In the genomic region with DNA sequence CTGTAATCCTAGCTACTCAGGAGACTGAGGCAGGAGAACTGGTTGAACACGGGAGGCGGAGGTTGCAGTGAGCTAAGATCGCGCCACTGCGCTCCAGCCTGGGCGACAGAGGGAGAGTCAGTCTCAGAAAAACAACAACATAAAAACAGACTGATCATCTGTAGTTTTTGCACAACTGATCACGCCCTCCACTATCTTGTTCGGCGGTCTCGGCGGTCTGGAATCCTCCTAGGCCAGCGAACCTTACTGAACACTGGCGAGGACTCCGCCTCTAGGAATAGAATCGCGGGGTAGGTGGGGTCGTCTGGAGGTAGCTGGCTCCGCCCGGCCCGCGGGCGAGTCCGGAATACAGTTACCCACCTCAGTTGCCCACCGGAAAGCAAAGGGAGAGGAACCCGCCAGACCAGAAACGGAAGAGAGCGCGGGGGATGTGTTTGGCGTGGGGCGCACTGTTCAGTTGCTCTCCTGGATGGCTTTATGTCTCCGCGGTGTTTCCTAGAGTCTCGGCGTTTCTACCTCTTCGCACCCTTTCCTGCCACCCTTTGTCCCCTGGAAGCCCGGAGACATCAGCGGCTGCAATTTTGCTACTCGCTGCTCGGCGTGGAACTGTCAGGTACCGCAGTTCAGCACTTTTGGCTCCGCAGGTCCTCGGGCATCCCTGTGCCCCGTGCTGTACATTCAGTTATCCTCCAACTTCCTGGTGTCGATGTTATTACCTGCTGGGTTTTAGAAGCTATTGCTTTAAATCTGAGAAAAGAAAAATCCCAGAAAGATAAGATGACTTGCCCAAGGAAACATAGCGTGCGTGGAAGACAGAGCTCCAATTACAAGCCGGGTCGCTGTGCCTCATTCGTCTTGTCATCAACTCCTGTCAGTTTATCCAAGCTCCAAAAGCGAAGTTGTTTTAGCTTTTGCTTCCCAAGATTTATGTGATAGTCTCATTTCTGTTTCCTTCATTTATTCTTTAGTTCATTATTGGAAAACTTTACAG, we compare ENCODE assay signal across 8 cellular contexts.
DNase-seq lines count a peak whose midpoint lies in the region; ATAC-seq and TF ChIP-seq lines count a peak whose summit lies in the region.

No MANE protein-coding gene starts in this region.

- H3K36me3 ChIP-seq in OCI-LY1 (ENCODE audit: insufficient read depth, low read length) (peaks cover 4% of the 10 kb centered on the region; the same call in 1 of the 2 replicates), mucosa of rectum (ENCODE audit: control insufficient read depth in 2 of 2, insufficient read depth in 2 of 2, low read length in 2 of 2) (no peaks in the 10 kb centered on the region)

- DNase-seq in DMS114 treated with DMSO at 0.1 percent for 48 hours (lab: John Stamatoyannopoulos, UW; ENCODE audit: unreplicated experiment), result peak; percentile 63
- peak; percentile 59 for DNase-seq in HuH-7 (ENCODE audit: low spot score)
- DNase-seq in activated T-cell treated with anti-CD3 and anti-CD28 coated beads for 1 hour (ENCODE audit: low read depth), result peak; percentile 73
- peak; percentile 29 for DNase-seq in epithelial cell of prostate (ENCODE audit: low read depth, low spot score)
- peak; percentile 75 for DNase-seq in stimulated activated CD8-positive, alpha-beta memory T cell treated with anti-CD3 and anti-CD28 coated beads, Interleukin-4, amount 100 ng/mL, for 24 hours (ENCODE audit: low read depth)

- no peaks in the 10 kb centered on the region for H3F3A ChIP-seq in OCI-LY1 (ENCODE audit: insufficient read depth, low read length)

- H3K27ac ChIP-seq in OCI-LY1 (ENCODE audit: low read depth, low read length, poor library complexity, severe bottlenecking) (peak overlapping the region; percentile 34), epithelial cell of prostate (peak overlapping the region; percentile 73), mucosa of rectum (ENCODE audit: low read depth in 2 of 2, low read length in 2 of 2) (peak overlapping the region; percentile 37 to 71)

- H2AFZ ChIP-seq in OCI-LY1 (ENCODE audit: low read length), result no peak overlapping the region; the same call in 1 of the 2 replicates

- H3K79me2 ChIP-seq in OCI-LY1 (ENCODE audit: insufficient read depth, low read length), result peaks cover 25% of the 10 kb centered on the region

- H3K9me3 ChIP-seq in OCI-LY1 (ENCODE audit: low read length), result 0 out of 2 replicates have a peak, but pooled peaks cover 2% of the 10 kb centered on the region
- no peaks in the 10 kb centered on the region for H3K9me3 ChIP-seq in mucosa of rectum (ENCODE audit: control insufficient read depth in 2 of 2, low read length in 2 of 2)

- H4K20me1 ChIP-seq in OCI-LY1 (ENCODE audit: insufficient read depth, low read length), result no peaks in the 10 kb centered on the region

- peak overlapping the region; percentile 82 for H3K4me2 ChIP-seq in OCI-LY1 (ENCODE audit: low read length)

- peak; percentile 97 for ATAC-seq in GM21528 (IDR thresholded peaks at IDR 0.05; ENCODE audit: low FRiP score, unreplicated experiment)

- TF ChIP-seq CTCF in OCI-LY1 (IDR thresholded peaks at IDR 0.05; ENCODE audit: low read length), result no peak

- peak overlapping the region; percentile 83 for H3K9ac ChIP-seq in OCI-LY1 (ENCODE audit: low read length)
- H3K9ac ChIP-seq in mucosa of rectum (ENCODE audit: low read depth in 1 of 2, low read length in 2 of 2), result peak overlapping the region; percentile 76 to 79

- H3K27me3 ChIP-seq in OCI-LY1 (ENCODE audit: insufficient read depth, low read length) (no peaks in the 10 kb centered on the region), mucosa of rectum (ENCODE audit: control insufficient read depth in 2 of 2, insufficient read depth in 2 of 2, low read length in 2 of 2) (no peaks in the 10 kb centered on the region)

- H3K4me3 ChIP-seq in OCI-LY1 (ENCODE audit: low read depth, low read length, poor library complexity, severe bottlenecking) (peak overlapping the region; percentile 90), mucosa of rectum (ENCODE audit: low read length in 2 of 2) (peak overlapping the region; percentile 94 to 95)

- H3K4me1 ChIP-seq in OCI-LY1 (ENCODE audit: insufficient read depth, low read length, severe bottlenecking) (peaks cover 17% of the 10 kb centered on the region), mucosa of rectum (ENCODE audit: control insufficient read depth in 2 of 2, insufficient read depth in 2 of 2, low read length in 2 of 2) (peaks cover 0 to 5% of the 10 kb centered on the region in 2 donors)

- H3K9me2 ChIP-seq in OCI-LY1 (ENCODE audit: low read depth, low read length), result no peaks in the 10 kb centered on the region

Comparison
In these comparisons a context has a peak if more than half of its experiments do, and no peak if none do; other contexts are left out.
1. Peak in every context shown above with its lines: DNase-seq, ATAC-seq, H3K4me3 ChIP-seq and H3K27ac ChIP-seq.